Comparison of ENCODE assay signal across 1 cellular context in the genomic region with DNA sequence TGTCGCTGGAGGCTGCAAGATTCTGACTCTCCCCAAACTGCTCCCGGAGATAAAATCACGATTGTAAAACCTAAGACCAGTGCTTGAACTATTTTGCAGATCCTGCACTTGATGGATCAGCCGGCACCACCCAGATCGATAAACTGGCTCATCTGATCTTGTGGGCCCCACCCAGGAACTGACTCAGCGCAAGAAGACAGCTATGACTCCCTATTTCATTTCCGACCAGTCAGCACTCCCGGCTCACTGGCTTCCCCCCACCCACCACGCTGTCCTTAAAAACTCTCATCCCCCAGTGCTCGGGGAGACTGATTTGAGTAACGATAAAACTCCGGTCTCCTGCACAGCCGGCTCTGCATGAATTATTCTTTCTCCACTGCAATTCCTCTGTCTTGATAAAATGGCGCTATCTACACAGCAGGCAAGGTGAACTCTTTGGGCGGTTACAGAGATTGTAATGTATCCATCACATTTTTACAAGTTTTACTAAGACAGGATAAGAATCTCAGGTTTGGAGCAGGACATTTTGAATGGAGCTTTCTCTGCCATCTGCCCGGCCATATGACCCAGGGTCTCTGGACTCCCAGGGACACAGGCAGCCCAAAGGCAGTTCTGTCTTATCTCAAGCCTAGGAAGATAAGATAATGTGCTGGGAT.
TF ChIP-seq lines count a peak whose summit lies in the region.

No MANE protein-coding gene starts in this region.

TF ChIP-seq in K562, 482 proteins besides CTCF, POLR2A, EP300 and RAD21 (continued from another document and continues in another):
- TF ChIP-seq, protein P1, sequence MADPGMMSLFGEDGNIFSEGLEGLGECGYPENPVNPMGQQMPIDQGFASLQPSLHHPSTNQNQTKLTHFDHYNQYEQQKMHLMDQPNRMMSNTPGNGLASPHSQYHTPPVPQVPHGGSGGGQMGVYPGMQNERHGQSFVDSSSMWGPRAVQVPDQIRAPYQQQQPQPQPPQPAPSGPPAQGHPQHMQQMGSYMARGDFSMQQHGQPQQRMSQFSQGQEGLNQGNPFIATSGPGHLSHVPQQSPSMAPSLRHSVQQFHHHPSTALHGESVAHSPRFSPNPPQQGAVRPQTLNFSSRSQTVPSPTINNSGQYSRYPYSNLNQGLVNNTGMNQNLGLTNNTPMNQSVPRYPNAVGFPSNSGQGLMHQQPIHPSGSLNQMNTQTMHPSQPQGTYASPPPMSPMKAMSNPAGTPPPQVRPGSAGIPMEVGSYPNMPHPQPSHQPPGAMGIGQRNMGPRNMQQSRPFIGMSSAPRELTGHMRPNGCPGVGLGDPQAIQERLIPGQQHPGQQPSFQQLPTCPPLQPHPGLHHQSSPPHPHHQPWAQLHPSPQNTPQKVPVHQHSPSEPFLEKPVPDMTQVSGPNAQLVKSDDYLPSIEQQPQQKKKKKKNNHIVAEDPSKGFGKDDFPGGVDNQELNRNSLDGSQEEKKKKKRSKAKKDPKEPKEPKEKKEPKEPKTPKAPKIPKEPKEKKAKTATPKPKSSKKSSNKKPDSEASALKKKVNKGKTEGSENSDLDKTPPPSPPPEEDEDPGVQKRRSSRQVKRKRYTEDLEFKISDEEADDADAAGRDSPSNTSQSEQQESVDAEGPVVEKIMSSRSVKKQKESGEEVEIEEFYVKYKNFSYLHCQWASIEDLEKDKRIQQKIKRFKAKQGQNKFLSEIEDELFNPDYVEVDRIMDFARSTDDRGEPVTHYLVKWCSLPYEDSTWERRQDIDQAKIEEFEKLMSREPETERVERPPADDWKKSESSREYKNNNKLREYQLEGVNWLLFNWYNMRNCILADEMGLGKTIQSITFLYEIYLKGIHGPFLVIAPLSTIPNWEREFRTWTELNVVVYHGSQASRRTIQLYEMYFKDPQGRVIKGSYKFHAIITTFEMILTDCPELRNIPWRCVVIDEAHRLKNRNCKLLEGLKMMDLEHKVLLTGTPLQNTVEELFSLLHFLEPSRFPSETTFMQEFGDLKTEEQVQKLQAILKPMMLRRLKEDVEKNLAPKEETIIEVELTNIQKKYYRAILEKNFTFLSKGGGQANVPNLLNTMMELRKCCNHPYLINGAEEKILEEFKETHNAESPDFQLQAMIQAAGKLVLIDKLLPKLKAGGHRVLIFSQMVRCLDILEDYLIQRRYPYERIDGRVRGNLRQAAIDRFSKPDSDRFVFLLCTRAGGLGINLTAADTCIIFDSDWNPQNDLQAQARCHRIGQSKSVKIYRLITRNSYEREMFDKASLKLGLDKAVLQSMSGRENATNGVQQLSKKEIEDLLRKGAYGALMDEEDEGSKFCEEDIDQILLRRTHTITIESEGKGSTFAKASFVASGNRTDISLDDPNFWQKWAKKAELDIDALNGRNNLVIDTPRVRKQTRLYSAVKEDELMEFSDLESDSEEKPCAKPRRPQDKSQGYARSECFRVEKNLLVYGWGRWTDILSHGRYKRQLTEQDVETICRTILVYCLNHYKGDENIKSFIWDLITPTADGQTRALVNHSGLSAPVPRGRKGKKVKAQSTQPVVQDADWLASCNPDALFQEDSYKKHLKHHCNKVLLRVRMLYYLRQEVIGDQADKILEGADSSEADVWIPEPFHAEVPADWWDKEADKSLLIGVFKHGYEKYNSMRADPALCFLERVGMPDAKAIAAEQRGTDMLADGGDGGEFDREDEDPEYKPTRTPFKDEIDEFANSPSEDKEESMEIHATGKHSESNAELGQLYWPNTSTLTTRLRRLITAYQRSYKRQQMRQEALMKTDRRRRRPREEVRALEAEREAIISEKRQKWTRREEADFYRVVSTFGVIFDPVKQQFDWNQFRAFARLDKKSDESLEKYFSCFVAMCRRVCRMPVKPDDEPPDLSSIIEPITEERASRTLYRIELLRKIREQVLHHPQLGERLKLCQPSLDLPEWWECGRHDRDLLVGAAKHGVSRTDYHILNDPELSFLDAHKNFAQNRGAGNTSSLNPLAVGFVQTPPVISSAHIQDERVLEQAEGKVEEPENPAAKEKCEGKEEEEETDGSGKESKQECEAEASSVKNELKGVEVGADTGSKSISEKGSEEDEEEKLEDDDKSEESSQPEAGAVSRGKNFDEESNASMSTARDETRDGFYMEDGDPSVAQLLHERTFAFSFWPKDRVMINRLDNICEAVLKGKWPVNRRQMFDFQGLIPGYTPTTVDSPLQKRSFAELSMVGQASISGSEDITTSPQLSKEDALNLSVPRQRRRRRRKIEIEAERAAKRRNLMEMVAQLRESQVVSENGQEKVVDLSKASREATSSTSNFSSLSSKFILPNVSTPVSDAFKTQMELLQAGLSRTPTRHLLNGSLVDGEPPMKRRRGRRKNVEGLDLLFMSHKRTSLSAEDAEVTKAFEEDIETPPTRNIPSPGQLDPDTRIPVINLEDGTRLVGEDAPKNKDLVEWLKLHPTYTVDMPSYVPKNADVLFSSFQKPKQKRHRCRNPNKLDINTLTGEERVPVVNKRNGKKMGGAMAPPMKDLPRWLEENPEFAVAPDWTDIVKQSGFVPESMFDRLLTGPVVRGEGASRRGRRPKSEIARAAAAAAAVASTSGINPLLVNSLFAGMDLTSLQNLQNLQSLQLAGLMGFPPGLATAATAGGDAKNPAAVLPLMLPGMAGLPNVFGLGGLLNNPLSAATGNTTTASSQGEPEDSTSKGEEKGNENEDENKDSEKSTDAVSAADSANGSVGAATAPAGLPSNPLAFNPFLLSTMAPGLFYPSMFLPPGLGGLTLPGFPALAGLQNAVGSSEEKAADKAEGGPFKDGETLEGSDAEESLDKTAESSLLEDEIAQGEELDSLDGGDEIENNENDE (IDR thresholded peaks at IDR 0.05; ENCODE audit: low read depth, low read length): no peak
- TF ChIP-seq, protein P2, sequence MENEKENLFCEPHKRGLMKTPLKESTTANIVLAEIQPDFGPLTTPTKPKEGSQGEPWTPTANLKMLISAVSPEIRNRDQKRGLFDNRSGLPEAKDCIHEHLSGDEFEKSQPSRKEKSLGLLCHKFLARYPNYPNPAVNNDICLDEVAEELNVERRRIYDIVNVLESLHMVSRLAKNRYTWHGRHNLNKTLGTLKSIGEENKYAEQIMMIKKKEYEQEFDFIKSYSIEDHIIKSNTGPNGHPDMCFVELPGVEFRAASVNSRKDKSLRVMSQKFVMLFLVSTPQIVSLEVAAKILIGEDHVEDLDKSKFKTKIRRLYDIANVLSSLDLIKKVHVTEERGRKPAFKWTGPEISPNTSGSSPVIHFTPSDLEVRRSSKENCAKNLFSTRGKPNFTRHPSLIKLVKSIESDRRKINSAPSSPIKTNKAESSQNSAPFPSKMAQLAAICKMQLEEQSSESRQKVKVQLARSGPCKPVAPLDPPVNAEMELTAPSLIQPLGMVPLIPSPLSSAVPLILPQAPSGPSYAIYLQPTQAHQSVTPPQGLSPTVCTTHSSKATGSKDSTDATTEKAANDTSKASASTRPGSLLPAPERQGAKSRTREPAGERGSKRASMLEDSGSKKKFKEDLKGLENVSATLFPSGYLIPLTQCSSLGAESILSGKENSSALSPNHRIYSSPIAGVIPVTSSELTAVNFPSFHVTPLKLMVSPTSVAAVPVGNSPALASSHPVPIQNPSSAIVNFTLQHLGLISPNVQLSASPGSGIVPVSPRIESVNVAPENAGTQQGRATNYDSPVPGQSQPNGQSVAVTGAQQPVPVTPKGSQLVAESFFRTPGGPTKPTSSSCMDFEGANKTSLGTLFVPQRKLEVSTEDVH (IDR thresholded peaks at IDR 0.05; ENCODE audit: low read depth, partially characterized antibody): peak; percentile 16
- TF ChIP-seq, protein P3, sequence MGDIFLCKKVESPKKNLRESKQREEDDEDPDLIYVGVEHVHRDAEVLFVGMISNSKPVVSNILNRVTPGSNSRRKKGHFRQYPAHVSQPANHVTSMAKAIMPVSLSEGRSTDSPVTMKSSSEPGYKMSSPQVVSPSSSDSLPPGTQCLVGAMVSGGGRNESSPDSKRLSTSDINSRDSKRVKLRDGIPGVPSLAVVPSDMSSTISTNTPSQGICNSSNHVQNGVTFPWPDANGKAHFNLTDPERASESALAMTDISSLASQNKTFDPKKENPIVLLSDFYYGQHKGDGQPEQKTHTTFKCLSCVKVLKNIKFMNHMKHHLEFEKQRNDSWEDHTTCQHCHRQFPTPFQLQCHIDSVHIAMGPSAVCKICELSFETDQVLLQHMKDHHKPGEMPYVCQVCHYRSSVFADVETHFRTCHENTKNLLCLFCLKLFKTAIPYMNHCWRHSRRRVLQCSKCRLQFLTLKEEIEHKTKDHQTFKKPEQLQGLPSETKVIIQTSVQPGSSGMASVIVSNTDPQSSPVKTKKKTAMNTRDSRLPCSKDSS (IDR thresholded peaks at IDR 0.05; ENCODE audit: low read depth, partially characterized antibody): no peak
- TF ChIP-seq HDAC2 (IDR thresholded peaks at IDR 0.05) (peak; percentile 90), ZNF324 (CRISPR knock-in tag; IDR thresholded peaks at IDR 0.05) (no peak), SMAD4 (CRISPR knock-in tag; conservative IDR thresholded peaks at IDR 0.05) (peak; percentile 51), ZNF41 (CRISPR knock-in tag; conservative IDR thresholded peaks at IDR 0.05) (no peak), ZNF165 (CRISPR knock-in tag; IDR thresholded peaks at IDR 0.05; ENCODE audit: borderline replicate concordance) (no peak), STAT5B (CRISPR knock-in tag; IDR thresholded peaks at IDR 0.05) (no peak), CEBPG (CRISPR knock-in tag; IDR thresholded peaks at IDR 0.05) (peak; percentile 43; the same call in 1 of the 2 replicates), CEBPG (tag; conservative IDR thresholded peaks at IDR 0.05 in 1 of 2, IDR thresholded peaks at IDR 0.05 in 1 of 2) (no peak), ZNF717 (CRISPR knock-in tag; IDR thresholded peaks at IDR 0.05) (no peak), SMARCA4 (IDR thresholded peaks at IDR 0.05) (peak; percentile 94), SRSF7 (optimal IDR thresholded peaks at IDR 0.05; ENCODE audit: low read depth, low read length) (no peak), TCF7L2 (IDR thresholded peaks at IDR 0.05; ENCODE audit: low read depth, low read length) (no peak), NFIC (IDR thresholded peaks at IDR 0.05) (peak; percentile 20; the same call in 1 of the 2 replicates), NFXL1 (CRISPR knock-in tag; IDR thresholded peaks at IDR 0.05) (no peak), RBM34 (IDR thresholded peaks at IDR 0.05; ENCODE audit: borderline replicate concordance, insufficient read depth, low read length) (no peak), SMARCC2 (IDR thresholded peaks at IDR 0.05; ENCODE audit: low read depth) (peak; percentile 65; the same call in 1 of the 2 replicates), CBX3 (IDR thresholded peaks at IDR 0.05; ENCODE audit: borderline replicate concordance in 1 of 2, low read length in 2 of 2) (0 out of 3 replicates have a peak, but pooled peaks of 1 of the 2 experiments have one; percentile 27), ZNF174 (CRISPR knock-in tag; IDR thresholded peaks at IDR 0.05) (no peak), ARNT (IDR thresholded peaks at IDR 0.05) (peak in 1 of 2 experiments; percentile 86; a peak in 1 of 4 replicates)
- TF ChIP-seq, protein P4, sequence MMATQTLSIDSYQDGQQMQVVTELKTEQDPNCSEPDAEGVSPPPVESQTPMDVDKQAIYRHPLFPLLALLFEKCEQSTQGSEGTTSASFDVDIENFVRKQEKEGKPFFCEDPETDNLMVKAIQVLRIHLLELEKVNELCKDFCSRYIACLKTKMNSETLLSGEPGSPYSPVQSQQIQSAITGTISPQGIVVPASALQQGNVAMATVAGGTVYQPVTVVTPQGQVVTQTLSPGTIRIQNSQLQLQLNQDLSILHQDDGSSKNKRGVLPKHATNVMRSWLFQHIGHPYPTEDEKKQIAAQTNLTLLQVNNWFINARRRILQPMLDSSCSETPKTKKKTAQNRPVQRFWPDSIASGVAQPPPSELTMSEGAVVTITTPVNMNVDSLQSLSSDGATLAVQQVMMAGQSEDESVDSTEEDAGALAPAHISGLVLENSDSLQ (IDR thresholded peaks at IDR 0.05): peak; percentile 68
- TF ChIP-seq, protein P5, sequence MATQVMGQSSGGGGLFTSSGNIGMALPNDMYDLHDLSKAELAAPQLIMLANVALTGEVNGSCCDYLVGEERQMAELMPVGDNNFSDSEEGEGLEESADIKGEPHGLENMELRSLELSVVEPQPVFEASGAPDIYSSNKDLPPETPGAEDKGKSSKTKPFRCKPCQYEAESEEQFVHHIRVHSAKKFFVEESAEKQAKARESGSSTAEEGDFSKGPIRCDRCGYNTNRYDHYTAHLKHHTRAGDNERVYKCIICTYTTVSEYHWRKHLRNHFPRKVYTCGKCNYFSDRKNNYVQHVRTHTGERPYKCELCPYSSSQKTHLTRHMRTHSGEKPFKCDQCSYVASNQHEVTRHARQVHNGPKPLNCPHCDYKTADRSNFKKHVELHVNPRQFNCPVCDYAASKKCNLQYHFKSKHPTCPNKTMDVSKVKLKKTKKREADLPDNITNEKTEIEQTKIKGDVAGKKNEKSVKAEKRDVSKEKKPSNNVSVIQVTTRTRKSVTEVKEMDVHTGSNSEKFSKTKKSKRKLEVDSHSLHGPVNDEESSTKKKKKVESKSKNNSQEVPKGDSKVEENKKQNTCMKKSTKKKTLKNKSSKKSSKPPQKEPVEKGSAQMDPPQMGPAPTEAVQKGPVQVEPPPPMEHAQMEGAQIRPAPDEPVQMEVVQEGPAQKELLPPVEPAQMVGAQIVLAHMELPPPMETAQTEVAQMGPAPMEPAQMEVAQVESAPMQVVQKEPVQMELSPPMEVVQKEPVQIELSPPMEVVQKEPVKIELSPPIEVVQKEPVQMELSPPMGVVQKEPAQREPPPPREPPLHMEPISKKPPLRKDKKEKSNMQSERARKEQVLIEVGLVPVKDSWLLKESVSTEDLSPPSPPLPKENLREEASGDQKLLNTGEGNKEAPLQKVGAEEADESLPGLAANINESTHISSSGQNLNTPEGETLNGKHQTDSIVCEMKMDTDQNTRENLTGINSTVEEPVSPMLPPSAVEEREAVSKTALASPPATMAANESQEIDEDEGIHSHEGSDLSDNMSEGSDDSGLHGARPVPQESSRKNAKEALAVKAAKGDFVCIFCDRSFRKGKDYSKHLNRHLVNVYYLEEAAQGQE (CRISPR knock-in tag; IDR thresholded peaks at IDR 0.05; ENCODE audit: low read depth): no peak
- TF ChIP-seq, protein P6, sequence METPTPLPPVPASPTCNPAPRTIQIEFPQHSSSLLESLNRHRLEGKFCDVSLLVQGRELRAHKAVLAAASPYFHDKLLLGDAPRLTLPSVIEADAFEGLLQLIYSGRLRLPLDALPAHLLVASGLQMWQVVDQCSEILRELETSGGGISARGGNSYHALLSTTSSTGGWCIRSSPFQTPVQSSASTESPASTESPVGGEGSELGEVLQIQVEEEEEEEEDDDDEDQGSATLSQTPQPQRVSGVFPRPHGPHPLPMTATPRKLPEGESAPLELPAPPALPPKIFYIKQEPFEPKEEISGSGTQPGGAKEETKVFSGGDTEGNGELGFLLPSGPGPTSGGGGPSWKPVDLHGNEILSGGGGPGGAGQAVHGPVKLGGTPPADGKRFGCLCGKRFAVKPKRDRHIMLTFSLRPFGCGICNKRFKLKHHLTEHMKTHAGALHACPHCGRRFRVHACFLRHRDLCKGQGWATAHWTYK (CRISPR knock-in tag; IDR thresholded peaks at IDR 0.05): no peak
- TF ChIP-seq, protein P7, sequence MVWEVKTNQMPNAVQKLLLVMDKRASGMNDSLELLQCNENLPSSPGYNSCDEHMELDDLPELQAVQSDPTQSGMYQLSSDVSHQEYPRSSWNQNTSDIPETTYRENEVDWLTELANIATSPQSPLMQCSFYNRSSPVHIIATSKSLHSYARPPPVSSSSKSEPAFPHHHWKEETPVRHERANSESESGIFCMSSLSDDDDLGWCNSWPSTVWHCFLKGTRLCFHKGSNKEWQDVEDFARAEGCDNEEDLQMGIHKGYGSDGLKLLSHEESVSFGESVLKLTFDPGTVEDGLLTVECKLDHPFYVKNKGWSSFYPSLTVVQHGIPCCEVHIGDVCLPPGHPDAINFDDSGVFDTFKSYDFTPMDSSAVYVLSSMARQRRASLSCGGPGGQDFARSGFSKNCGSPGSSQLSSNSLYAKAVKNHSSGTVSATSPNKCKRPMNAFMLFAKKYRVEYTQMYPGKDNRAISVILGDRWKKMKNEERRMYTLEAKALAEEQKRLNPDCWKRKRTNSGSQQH (CRISPR knock-in tag; IDR thresholded peaks at IDR 0.05): no peak
